ENCODE assay signal across 31 cellular contexts in the genomic region with DNA sequence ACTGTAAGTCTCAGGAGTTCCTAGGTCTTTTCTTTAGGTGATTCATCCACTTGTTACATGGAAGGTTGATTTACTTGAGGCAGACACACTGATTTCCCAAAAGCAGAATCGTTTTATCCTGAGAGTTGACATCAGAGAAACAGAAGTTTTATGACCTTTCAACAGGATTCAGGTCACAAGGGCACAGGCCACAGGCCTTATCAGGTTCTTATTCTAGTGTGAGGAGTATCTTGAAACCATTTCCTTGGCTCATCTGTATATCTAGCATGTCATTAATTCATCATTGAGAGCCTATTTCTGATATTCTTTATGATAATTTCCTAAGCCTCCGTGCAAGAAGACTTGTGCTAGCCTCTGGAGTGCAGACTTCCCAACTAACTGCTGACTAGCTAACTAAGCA. TPM values are rescaled to one million over a fixed set of nuclear protein-coding genes. Genes with fewer than 3 reads are reported as not detected.
"Had no signal": no experiment of that assay in that cellular context is flagged by ENCODE, and none has a peak within 500 bp of the region (broad histone marks: within the 10 kb centered on the region; RNA-seq: fewer than 3 reads in every experiment).

No MANE protein-coding gene starts in this region.

- H3K27ac ChIP-seq: left lung, lower lobe of right lung, ovary, right atrium auricular region, right lobe of liver, upper lobe of left lung, vagina had no signal

- DNase-seq: hypothalamus; immature natural killer cell; kidney; left colon; left lung; lower lobe of right lung; mammary epithelial cell; mesenchymal stem cell; natural killer cell; ovary; right lobe of liver; stimulated activated CD4-positive, alpha-beta T cell treated with anti-CD3 and anti-CD28 coated beads, Interleukin-1b, Interleukin-23, amount 100 ng/mL, for 48 hours; stimulated activated CD4-positive, alpha-beta T cell treated with anti-CD3 and anti-CD28 coated beads, Interleukin-2, amount 100 ng/mL, for 48 hours; stimulated activated CD4-positive, alpha-beta T cell treated with anti-CD3 and anti-CD28 coated beads, Interleukin-4, amount 100 ng/mL, for 4 hours; stimulated activated CD8-positive, alpha-beta memory T cell treated with anti-CD3 and anti-CD28 coated beads, Interleukin-4, amount 100 ng/mL, for 48 hours; stimulated activated naive CD4-positive, alpha-beta T cell treated with Interleukin-2 at 50 U/mL for 16 hours; stimulated activated naive CD8-positive, alpha-beta T cell treated with anti-CD3 and anti-CD28 coated beads, Interleukin-15, amount 100 ng/mL, for 72 hours; substantia nigra; upper lobe of left lung had no signal

- H3K4me1 ChIP-seq: lower lobe of right lung, right lobe of liver had no signal

- ATAC-seq: left colon; left lung; lower lobe of right lung; natural killer cell; right lobe of liver; stimulated activated memory B cell treated with anti-CD40 and anti-IgM and Interleukin-4, amounts not matched to agents 10 μg/mL and 1 μg/mL and 100 μg/mL, for 72 hours; stimulated activated naive CD8-positive, alpha-beta T cell treated with anti-CD3 and anti-CD28 coated beads, Interleukin-15, amount 100 ng/mL, for 72 hours had no signal

- H3K9me3 Mint-ChIP-seq: natural killer cell; stimulated activated naive CD8-positive, alpha-beta T cell treated with anti-CD3 and anti-CD28 coated beads, Interleukin-15, amount 100 ng/mL, for 72 hours had no signal

- H3K4me3 ChIP-seq: left lung, lower lobe of right lung, ovary, right atrium auricular region, right lobe of liver, smooth muscle cell, tibial nerve, upper lobe of left lung, vagina had no signal

- H3K4me2 ChIP-seq: smooth muscle cell had no signal

- H3K27me3 ChIP-seq: left lung, ovary, right atrium auricular region, right lobe of liver, tibial nerve, upper lobe of left lung, vagina had no signal

- H3K4me1 Mint-ChIP-seq: immature natural killer cell; natural killer cell; stimulated activated naive CD8-positive, alpha-beta T cell treated with anti-CD3 and anti-CD28 coated beads, Interleukin-15, amount 100 ng/mL, for 72 hours had no signal

- H3K36me3 Mint-ChIP-seq: immature natural killer cell; natural killer cell; stimulated activated memory B cell treated with anti-CD40 and anti-IgM and Interleukin-4, amounts not matched to agents 10 μg/mL and 1 μg/mL and 100 μg/mL, for 72 hours had no signal

- H3K36me3 ChIP-seq: left lung, lower lobe of right lung, ovary, right atrium auricular region, right lobe of liver, tibial nerve, upper lobe of left lung, vagina had no signal

- H3K9me3 ChIP-seq: left lung, lower lobe of right lung, ovary, right atrium auricular region, right lobe of liver, tibial nerve, upper lobe of left lung, vagina had no signal

- H3K4me3 Mint-ChIP-seq: immature natural killer cell; natural killer cell; stimulated activated memory B cell treated with anti-CD40 and anti-IgM and Interleukin-4, amounts not matched to agents 10 μg/mL and 1 μg/mL and 100 μg/mL, for 72 hours; stimulated activated naive CD8-positive, alpha-beta T cell treated with anti-CD3 and anti-CD28 coated beads, Interleukin-15, amount 100 ng/mL, for 72 hours had no signal

- FAIRE-seq: islet of Langerhans, kidney had no signal

- H3K27ac Mint-ChIP-seq: immature natural killer cell; natural killer cell; progenitor cell of endocrine pancreas; stimulated activated memory B cell treated with anti-CD40 and anti-IgM and Interleukin-4, amounts not matched to agents 10 μg/mL and 1 μg/mL and 100 μg/mL, for 72 hours; stimulated activated naive CD8-positive, alpha-beta T cell treated with anti-CD3 and anti-CD28 coated beads, Interleukin-15, amount 100 ng/mL, for 72 hours had no signal

RNA-seq across cellular contexts. Expression of gene RFPL4B, which starts 45.0 kb away (rescaled TPM):
- total RNA-seq: kidney, left colon, left lung, liver, lower lobe of right lung, mammary epithelial cell, mucosa of gallbladder, natural killer cell, ovary, progenitor cell of endocrine pancreas, right atrium auricular region, right lobe of liver, smooth muscle cell, temporal lobe, tibial nerve, vagina had no signal
- polyA plus RNA-seq: immature natural killer cell, liver, mammary epithelial cell, neural cell, ovary, smooth muscle cell, urinary bladder had no signal

RNA-seq across cellular contexts. Expression of gene LAMA4, which starts 47.8 kb away (rescaled TPM):
- total RNA-seq: natural killer cell had no signal
- polyA plus RNA-seq: immature natural killer cell had no signal
